Comparison of ENCODE assay signal across 16 cellular contexts in genomic region chr7:155463114-155463811, GRCh38. TPM values are rescaled to one million over a fixed set of nuclear protein-coding genes. Genes with fewer than 3 reads are reported as not detected.
A peak's percentile ranks its signal among the peaks of the same experiment; 100 is the strongest.
DNase-seq lines count a peak whose midpoint lies in the region; ATAC-seq and TF ChIP-seq lines count a peak whose summit lies in the region.
"Had no signal": no experiment of that assay in that cellular context is flagged by ENCODE, and none has a peak within 500 bp of the region (broad histone marks: within the 10 kb centered on the region; RNA-seq: fewer than 3 reads in every experiment).

No MANE protein-coding gene starts in this region.

- H3K9me3 ChIP-seq in RWPE2 (ENCODE audit: severe bottlenecking) (no peaks in the 10 kb centered on the region), right cardiac atrium (ENCODE audit: control insufficient read depth, low read length) (no peaks in the 10 kb centered on the region)

- in situ Hi-C loops in GM13976 (cut with MboI; ENCODE audit: low sequenced_read_pairs, unreplicated experiment), result no loop called here

- H3K4me3 ChIP-seq in RWPE2 (ENCODE audit: severe bottlenecking), result no peak overlapping the region
- no peak overlapping the region for H3K4me3 ChIP-seq in right cardiac atrium (ENCODE audit: low read length)

- H3K36me3 ChIP-seq in RWPE2 (ENCODE audit: low read depth), result no peaks in the 10 kb centered on the region

- 20% methylated on average over 15 of the region's 15 CpGs for WGBS in right cardiac atrium

- H3K27ac ChIP-seq in RWPE2 (ENCODE audit: poor library complexity, severe bottlenecking), result no peak overlapping the region
- no peak overlapping the region for H3K27ac ChIP-seq in right cardiac atrium (ENCODE audit: low read length)

- no peak for ATAC-seq in RWPE2 (ENCODE audit: low read depth)
- no peak for ATAC-seq in right cardiac atrium

- H3K27me3 ChIP-seq in RWPE2 (ENCODE audit: insufficient read depth, poor library complexity, severe bottlenecking), result peaks cover 100% of the 10 kb centered on the region
- no peaks in the 10 kb centered on the region for H3K27me3 ChIP-seq in right cardiac atrium (ENCODE audit: control insufficient read depth, insufficient read depth)

- intact Hi-C loops in right cardiac atrium (cut with DNase I), result no loop called here

- no peaks in the 10 kb centered on the region for H3K4me1 ChIP-seq in RWPE2 (ENCODE audit: insufficient read depth, poor library complexity, severe bottlenecking)
- H3K4me1 ChIP-seq in right cardiac atrium (ENCODE audit: control insufficient read depth, insufficient read depth, low read length), result no peaks in the 10 kb centered on the region

- DNase-seq in GM13976 (ENCODE audit: low spot score), result peak; percentile 23
- DNase-seq in RWPE2 (ENCODE audit: low spot score), result peak; percentile 45
- peak; percentile 10 for DNase-seq in epidermal melanocyte (ENCODE audit: insufficient read length, low spot score)
- DNase-seq in retina, result peak; percentile 50
- no peak for DNase-seq in NCI-H524 treated with DMSO at 0.1 percent for 48 hours (lab: John Stamatoyannopoulos, UW)
- no peak for DNase-seq in hepatic stellate cell (ENCODE audit: low spot score)
- DNase-seq in right cardiac atrium, result no peak
- DNase-seq: DMS 273 treated with DMSO at 0.1 percent for 48 hours, NCI-H1092, NCI-H146, NCI-H2081, NCI-H774, RPMI8226 had no signal

- no peak for TF ChIP-seq CTCF in GM13976 (IDR thresholded peaks at IDR 0.05; ENCODE audit: borderline replicate concordance, control extremely low read depth, extremely low read depth, insufficient read depth, missing control alignments)
- TF ChIP-seq CTCF in RWPE2 (IDR thresholded peaks at IDR 0.05; ENCODE audit: poor library complexity, severe bottlenecking), result no peak

RNA-seq across cellular contexts. Expression of gene EN2, which starts 5.3 kb away (rescaled TPM):
- under 1 TPM in 2 of 4 donors, not detected in 2; 0.11 to 0.35 TPM for total RNA-seq in right cardiac atrium
- 0.16 TPM for polyA plus RNA-seq in right cardiac atrium
- total RNA-seq: HepG2, MCF 10A had no signal
- polyA plus RNA-seq: CD14-positive monocyte, HepG2 had no signal

Comparison
In these comparisons a context has a peak if more than half of its experiments do, and no peak if none do; other contexts are left out.
1. DNase-seq: peak in GM13976 (single experiment), RWPE2 (single experiment), epidermal melanocyte (single experiment) and retina (single experiment); none in NCI-H524 treated with DMSO at 0.1 percent for 48 hours (single experiment), hepatic stellate cell (single experiment) and right cardiac atrium (0 of 3).